27 cellular contexts compared by ENCODE assay signal in the genomic region with DNA sequence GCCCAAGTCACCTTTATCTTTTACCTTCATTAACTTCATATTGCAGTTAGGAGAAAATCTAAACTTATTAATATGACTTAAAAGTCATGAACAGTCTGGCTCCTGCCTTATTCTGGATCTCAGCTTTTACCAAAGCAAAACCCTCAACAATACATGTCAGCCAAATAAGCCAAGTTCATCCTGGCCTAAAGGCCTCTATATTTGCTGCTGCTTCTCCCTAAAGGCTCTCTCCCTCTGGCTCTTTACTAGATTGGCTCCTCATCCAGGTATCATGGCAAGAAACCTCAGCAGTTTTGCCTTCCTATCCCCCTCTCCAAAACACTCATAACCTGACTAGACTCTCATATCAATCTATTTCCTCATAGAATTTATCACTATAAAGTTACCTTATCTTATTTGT.
"Had no signal": no experiment of that assay in that cellular context is flagged by ENCODE, and none has a peak within 500 bp of the region (broad histone marks: within the 10 kb centered on the region; RNA-seq: fewer than 3 reads in every experiment).

No MANE protein-coding gene starts in this region.

- H3K27me3 ChIP-seq: ascending aorta, brain microvascular endothelial cell, heart right ventricle, left lung, neutrophil, sigmoid colon, suprapubic skin, tibial artery, upper lobe of right lung had no signal

- ATAC-seq: activated CD8-positive, alpha-beta memory T cell treated with anti-CD3 and anti-CD28 coated beads, Interleukin-2, amount 10 ng/mL, durations not matched to agents 7 days and 5 days; activated CD8-positive, alpha-beta T cell treated with anti-CD3 and anti-CD28 coated beads, Interleukin-2, amount 10 ng/mL, durations not matched to agents 7 days and 5 days; heart right ventricle; left lung; mucosa of descending colon; upper lobe of right lung had no signal

- H3K27ac Mint-ChIP-seq: activated CD4-positive, alpha-beta T cell treated with anti-CD3 and anti-CD28 coated beads, Interleukin-2, amount 10 ng/mL, durations not matched to agents 7 days and 5 days; activated CD8-positive, alpha-beta memory T cell treated with anti-CD3 and anti-CD28 coated beads, Interleukin-2, amount 10 ng/mL, durations not matched to agents 7 days and 5 days; activated CD8-positive, alpha-beta T cell treated with anti-CD3 and anti-CD28 coated beads, Interleukin-2, amount 10 ng/mL, durations not matched to agents 7 days and 5 days; activated naive CD4-positive, alpha-beta T cell treated with anti-CD3 and anti-CD28 coated beads for 36 hours; activated naive CD8-positive, alpha-beta T cell treated with anti-CD3 and anti-CD28 coated beads, Interleukin-2, amount 10 ng/mL, durations not matched to agents 7 days and 5 days; nephron; T-helper 1 cell treated with Interleukin-12 subunit alpha and Interleukin-12 subunit beta and Interleukin-4 antibody, amounts not matched to agents 30 μg/mL and 1 μg/mL, for 36 hours had no signal

- H3K27ac ChIP-seq: ascending aorta, brain microvascular endothelial cell, heart right ventricle, left lung, prostate gland, suprapubic skin, tibial artery, upper lobe of right lung had no signal

- H3K4me1 Mint-ChIP-seq: nephron had no signal

- H3K27me3 Mint-ChIP-seq: activated CD4-positive, alpha-beta T cell treated with anti-CD3 and anti-CD28 coated beads, Interleukin-2, amount 10 ng/mL, durations not matched to agents 7 days and 5 days; activated CD8-positive, alpha-beta memory T cell treated with anti-CD3 and anti-CD28 coated beads, Interleukin-2, amount 10 ng/mL, durations not matched to agents 7 days and 5 days; activated naive CD8-positive, alpha-beta T cell treated with anti-CD3 and anti-CD28 coated beads, Interleukin-2, amount 10 ng/mL, durations not matched to agents 7 days and 5 days had no signal

- H3K4me1 ChIP-seq: ascending aorta, left lung, prostate gland, suprapubic skin, upper lobe of right lung had no signal

- FAIRE-seq: endothelial cell of umbilical vein had no signal

- DNase-seq: activated CD4-positive, alpha-beta T cell treated with anti-CD3 and anti-CD28 coated beads for 1 hour; activated CD4-positive, alpha-beta T cell treated with anti-CD3 and anti-CD28 coated beads, Interleukin-2, amount 10 ng/mL, durations not matched to agents 7 days and 5 days; activated CD8-positive, alpha-beta memory T cell treated with anti-CD3 and anti-CD28 coated beads, Interleukin-2, amount 10 ng/mL, durations not matched to agents 7 days and 5 days; activated CD8-positive, alpha-beta T cell treated with anti-CD3 and anti-CD28 coated beads, Interleukin-2, amount 10 ng/mL, durations not matched to agents 7 days and 5 days; activated effector memory CD4-positive, alpha-beta T cell treated with Interleukin-2 at 50 U/mL for 16 hours; activated naive CD4-positive, alpha-beta T cell treated with anti-CD3 and anti-CD28 coated beads for 36 hours; activated naive CD8-positive, alpha-beta T cell treated with anti-CD3 and anti-CD28 coated beads, Interleukin-2, amount 10 ng/mL, durations not matched to agents 7 days and 5 days; brain microvascular endothelial cell; foreskin fibroblast; heart right ventricle; left lung; mucosa of descending colon; retina; sigmoid colon; stimulated activated CD4-positive, alpha-beta T cell treated with anti-CD3 and anti-CD28 coated beads, Interleukin-4, amount 100 ng/mL, for 24 hours; stimulated activated naive CD4-positive, alpha-beta T cell; T1000; tibial artery; upper lobe of right lung had no signal

- H3K4me3 Mint-ChIP-seq: activated CD4-positive, alpha-beta T cell treated with anti-CD3 and anti-CD28 coated beads, Interleukin-2, amount 10 ng/mL, durations not matched to agents 7 days and 5 days; activated CD8-positive, alpha-beta memory T cell treated with anti-CD3 and anti-CD28 coated beads, Interleukin-2, amount 10 ng/mL, durations not matched to agents 7 days and 5 days; activated CD8-positive, alpha-beta T cell treated with anti-CD3 and anti-CD28 coated beads, Interleukin-2, amount 10 ng/mL, durations not matched to agents 7 days and 5 days; activated naive CD4-positive, alpha-beta T cell treated with anti-CD3 and anti-CD28 coated beads for 36 hours; activated naive CD8-positive, alpha-beta T cell treated with anti-CD3 and anti-CD28 coated beads, Interleukin-2, amount 10 ng/mL, durations not matched to agents 7 days and 5 days; nephron; T-helper 1 cell treated with Interleukin-12 subunit alpha and Interleukin-12 subunit beta and Interleukin-4 antibody, amounts not matched to agents 30 μg/mL and 1 μg/mL, for 36 hours had no signal

- H3K36me3 ChIP-seq: brain microvascular endothelial cell, prostate gland had no signal

- H3K9me3 ChIP-seq: ascending aorta, heart right ventricle, left lung, mucosa of descending colon, neutrophil, prostate gland, sigmoid colon, suprapubic skin, tibial artery, upper lobe of right lung had no signal

- H3K4me3 ChIP-seq: ascending aorta, heart right ventricle, left lung, lung, mucosa of descending colon, prostate gland, sigmoid colon, suprapubic skin, tibial artery, upper lobe of right lung had no signal
